1 cellular context compared by ENCODE assay signal in genomic region chr16:28880589-28880915, GRCh38.
TF ChIP-seq lines count a peak whose summit lies in the region.

No MANE protein-coding gene starts in this region.

TF ChIP-seq in IMR-90, 13 proteins besides CTCF, POLR2A, EP300 and RAD21:
- no peak for TF ChIP-seq BHLHE40 (IDR thresholded peaks at IDR 0.05; ENCODE audit: low read depth, low read length)
- TF ChIP-seq MAFK (IDR thresholded peaks at IDR 0.05; ENCODE audit: low read depth, low read length): no peak
- no peak for TF ChIP-seq CEBPB (IDR thresholded peaks at IDR 0.05; ENCODE audit: low read depth, low read length)
- TF ChIP-seq USF2 (IDR thresholded peaks at IDR 0.05; ENCODE audit: low read depth, low read length): no peak
- TF ChIP-seq RFX5 (IDR thresholded peaks at IDR 0.05; ENCODE audit: low read depth, low read length): no peak
- no peak for TF ChIP-seq NFE2L2 (IDR thresholded peaks at IDR 0.05; ENCODE audit: low read depth, low read length)
- no peak for TF ChIP-seq RCOR1 (IDR thresholded peaks at IDR 0.05; ENCODE audit: insufficient replicate concordance, low read length)
- TF ChIP-seq MAZ (IDR thresholded peaks at IDR 0.05; ENCODE audit: borderline replicate concordance, low read depth, low read length): no peak
- TF ChIP-seq MXI1 (IDR thresholded peaks at IDR 0.05; ENCODE audit: borderline replicate concordance, low read depth, low read length): no peak
- no peak for TF ChIP-seq FOS (IDR thresholded peaks at IDR 0.05; ENCODE audit: low read depth, low read length)
- no peak for TF ChIP-seq ELK1 (IDR thresholded peaks at IDR 0.05; ENCODE audit: borderline replicate concordance, low read depth, low read length)
- no peak for TF ChIP-seq SMC3 (IDR thresholded peaks at IDR 0.05; ENCODE audit: low read depth, low read length)
- no peak for TF ChIP-seq CHD1 (IDR thresholded peaks at IDR 0.05; ENCODE audit: low read depth, low read length)
